Comparison of ENCODE assay signal across 8 cellular contexts in genomic region chr17:36149296-36149820, GRCh38. TPM values are rescaled to one million over a fixed set of nuclear protein-coding genes. Genes with fewer than 3 reads are reported as not detected.
DNase-seq lines count a peak whose midpoint lies in the region; ATAC-seq, FAIRE-seq and TF ChIP-seq lines count a peak whose summit lies in the region.

No MANE protein-coding gene starts in this region.

- DNase-seq in astrocyte (ENCODE audit: low read depth), result peak; percentile 57
- peak; percentile 23 for DNase-seq in medulla oblongata (ENCODE audit: extremely low spot score)
- no peak for DNase-seq in GM19238 (ENCODE audit: insufficient read length, low spot score)
- DNase-seq in colonic mucosa, result no peak
- DNase-seq in left colon, result no peak
- DNase-seq in NCI-H1105 treated with DMSO at 0.1 percent for 48 hours (lab: John Stamatoyannopoulos, UW), result no peak

- H3K4me3 ChIP-seq in BLaER1 treated with 17β-estradiol and CSF1 and Interleukin-3, amounts not matched to agents 10 nM and 100 nM, result peak overlapping the region in 2 of 10 experiments; percentile 19 to 40; a peak in 2 of 20 replicates
- H3K4me3 ChIP-seq in astrocyte (ENCODE audit: insufficient read depth, low read depth, low read length) (no peak overlapping the region), colonic mucosa (no peak overlapping the region)

- H3K79me2 ChIP-seq in astrocyte (ENCODE audit: insufficient read depth, low read length), result no peaks in the 10 kb centered on the region

- H3K4me1 Mint-ChIP-seq in astrocyte (ENCODE audit: low read depth, unreplicated experiment), result peaks cover 8% of the 10 kb centered on the region

- H3K4me3 Mint-ChIP-seq in astrocyte (ENCODE audit: unreplicated experiment), result no peak overlapping the region

- H3K4me1 ChIP-seq in BLaER1 treated with 17β-estradiol and CSF1 and Interleukin-3, amounts not matched to agents 10 nM and 100 nM, result peaks cover 0 to 93% (median 12%) of the 10 kb centered on the region in 10 experiments; a peak in 12 of 20 replicates
- H3K4me1 ChIP-seq in astrocyte (ENCODE audit: insufficient read depth, low read length) (peaks cover 11% of the 10 kb centered on the region), colonic mucosa (no peaks in the 10 kb centered on the region)

- peaks cover 17% of the 10 kb centered on the region for H3K27me3 Mint-ChIP-seq in astrocyte (ENCODE audit: low read depth, unreplicated experiment)

- no peak for FAIRE-seq in astrocyte (lab: Jason Lieb, UNC)

- no peaks in the 10 kb centered on the region for H3K9me3 Mint-ChIP-seq in astrocyte (ENCODE audit: unreplicated experiment)

- H3K9ac ChIP-seq in BLaER1 treated with 17β-estradiol and CSF1 and Interleukin-3, amounts not matched to agents 10 nM and 100 nM, result peak overlapping the region in 8 of 11 experiments; percentile 1 to 58 (median 22); a peak in 9 of 22 replicates
- H3K9ac ChIP-seq in astrocyte (ENCODE audit: low read length) (no peak overlapping the region), colonic mucosa (ENCODE audit: low read depth in 2 of 2, low read length in 2 of 2) (no peak overlapping the region)

- peak overlapping the region in 7 of 11 experiments; percentile 12 to 82 (median 62); a peak in 12 of 22 replicates for H3K4me2 ChIP-seq in BLaER1 treated with 17β-estradiol and CSF1 and Interleukin-3, amounts not matched to agents 10 nM and 100 nM
- peak overlapping the region; percentile 67 for H3K4me2 ChIP-seq in astrocyte (ENCODE audit: low read length)

- H3K36me3 ChIP-seq in BLaER1 treated with 17β-estradiol and CSF1 and Interleukin-3, amounts not matched to agents 10 nM and 100 nM, result no peaks in the 10 kb centered on the region
- H3K36me3 ChIP-seq in astrocyte (ENCODE audit: insufficient read depth, low read length) (no peaks in the 10 kb centered on the region), colonic mucosa (no peaks in the 10 kb centered on the region)

- no peaks in the 10 kb centered on the region for H3K36me3 Mint-ChIP-seq in astrocyte (ENCODE audit: low read depth, unreplicated experiment)

- no peaks in the 10 kb centered on the region; a peak in 1 of 22 replicates for H4K20me1 ChIP-seq in BLaER1 treated with 17β-estradiol and CSF1 and Interleukin-3, amounts not matched to agents 10 nM and 100 nM
- H4K20me1 ChIP-seq in astrocyte (ENCODE audit: insufficient read depth, low read length), result no peaks in the 10 kb centered on the region

- ATAC-seq in HG03342 (IDR thresholded peaks at IDR 0.05; ENCODE audit: unreplicated experiment), result peak; percentile 13
- no peak for ATAC-seq in left colon

- TF ChIP-seq CTCF in astrocyte (IDR thresholded peaks at IDR 0.05; ENCODE audit: insufficient read depth, low read depth, low read length) (no peak), colonic mucosa (IDR thresholded peaks at IDR 0.05) (no peak)

- no peaks in the 10 kb centered on the region for H3K27me3 ChIP-seq in BLaER1 treated with 17β-estradiol and CSF1 and Interleukin-3, amounts not matched to agents 10 nM and 100 nM
- H3K27me3 ChIP-seq in astrocyte (ENCODE audit: insufficient read depth, low read length) (peaks cover 3% of the 10 kb centered on the region), colonic mucosa (no peaks in the 10 kb centered on the region)

- H3K27ac Mint-ChIP-seq in astrocyte (ENCODE audit: unreplicated experiment), result no peak overlapping the region

- H3K9me3 ChIP-seq in BLaER1 treated with 17β-estradiol and CSF1 and Interleukin-3, amounts not matched to agents 10 nM and 100 nM (replicated peaks in 1 of 11), result no peaks in the 10 kb centered on the region
- H3K9me3 ChIP-seq in astrocyte (ENCODE audit: insufficient read depth, low read depth, low read length) (no peaks in the 10 kb centered on the region), colonic mucosa (no peaks in the 10 kb centered on the region)

- intact Hi-C loops in colonic mucosa (cut with DNase I) (loop anchor here (2.0 to 5.0 kb wide), 2 partner anchors 77 to 181 kb away; no protein-coding TSS in a partner anchor), left colon (cut with DNase I, micrococcal nuclease) (loop anchor here in 1 of 2 donors (10.0 kb wide), 1 partner anchor 185 kb away; no protein-coding TSS in a partner anchor)

- H3K27ac ChIP-seq in BLaER1 treated with 17β-estradiol and CSF1 and Interleukin-3, amounts not matched to agents 10 nM and 100 nM, result peak overlapping the region in 7 of 11 experiments; percentile 1 to 63 (median 36); a peak in 8 of 22 replicates
- H3K27ac ChIP-seq in astrocyte (ENCODE audit: low read depth, low read length), result no peak overlapping the region
- no peak overlapping the region for H3K27ac ChIP-seq in colonic mucosa

- peak overlapping the region; percentile 11 for H2AFZ ChIP-seq in astrocyte (ENCODE audit: low read depth, low read length)

RNA-seq across cellular contexts. Expression of gene TBC1D3B, which starts 27.1 kb away (rescaled TPM):
- total RNA-seq in astrocyte (6.3 and 9.8 TPM in 2 replicates), colonic mucosa (1 to 10 TPM; 4.5 to 8.7 TPM), left colon (1 to 10 TPM; 7.4 to 8.9 TPM)

RNA-seq across cellular contexts. Expression of gene CCL4, which starts 45.7 kb away (rescaled TPM):
- total RNA-seq in astrocyte (21.8 and 23.4 TPM in 2 replicates), colonic mucosa (1 to 10 TPM; 1.2 to 3.8 TPM), left colon (1 to 10 TPM; 2.2 to 4.5 TPM)

RNA-seq across cellular contexts. Expression of gene CCL3L1, which starts 47.2 kb away (rescaled TPM):
- 1.7 and 2.2 TPM in 2 replicates for total RNA-seq in astrocyte
- not detected for total RNA-seq in colonic mucosa
- under 1 TPM in 1 of 2 donors, not detected in 1; 0.64 TPM for total RNA-seq in left colon

RNA-seq across cellular contexts. Expression of gene CCL3, which starts 59.4 kb away (rescaled TPM):
- total RNA-seq in astrocyte (3.4 and 3.6 TPM in 2 replicates), colonic mucosa (1 to 10 TPM; 2.0 to 2.1 TPM), left colon (1 to 10 TPM; 2.0 to 4.2 TPM)

Comparison
In these comparisons a context has a peak if more than half of its experiments do, and no peak if none do; other contexts are left out.
1. H3K27ac ChIP-seq: peak in BLaER1 treated with 17β-estradiol and CSF1 and Interleukin-3, amounts not matched to agents 10 nM and 100 nM (7 of 11); none in astrocyte (single experiment) and colonic mucosa (single experiment).
2. H3K9ac ChIP-seq: peak in BLaER1 treated with 17β-estradiol and CSF1 and Interleukin-3, amounts not matched to agents 10 nM and 100 nM (8 of 11); none in astrocyte (single experiment) and colonic mucosa (0 of 2).
3. DNase-seq: peak in astrocyte (single experiment) and medulla oblongata (single experiment); none in GM19238 (single experiment), colonic mucosa (single experiment), left colon (0 of 2) and NCI-H1105 treated with DMSO at 0.1 percent for 48 hours (single experiment).